In genomic region chr6:75204222-75204958, GRCh38 we compare ENCODE assay signal across 8 cellular contexts. TPM values are rescaled to one million over a fixed set of nuclear protein-coding genes. Genes with fewer than 3 reads are reported as not detected.
DNase-seq lines count a peak whose midpoint lies in the region; ATAC-seq and TF ChIP-seq lines count a peak whose summit lies in the region.

No MANE protein-coding gene starts in this region.

- peaks cover 67% of the 10 kb centered on the region for H3K27me3 Mint-ChIP-seq in activated B cell treated with CpG ODN at 0.5 μM for 24 hours

- H3K4me3 Mint-ChIP-seq in activated B cell treated with CpG ODN at 0.5 μM for 24 hours: peak overlapping the region; percentile 73

- peak; percentile 51 for DNase-seq in 8988T
- DNase-seq in GM10266 (ENCODE audit: extremely low spot score): peak; percentile 55
- DNase-seq in NCI-H2029 (lab: John Stamatoyannopoulos, UW): peak; percentile 1
- no peak for DNase-seq in activated B cell treated with CpG ODN at 0.5 μM for 24 hours
- peak; percentile 82 for DNase-seq in superior temporal gyrus (ENCODE audit: extremely low spot score)

- no peaks in the 10 kb centered on the region for H3K36me3 Mint-ChIP-seq in activated B cell treated with CpG ODN at 0.5 μM for 24 hours (ENCODE audit: low read depth)

- no peaks in the 10 kb centered on the region for H3K36me3 ChIP-seq in mesodermal cell (ENCODE audit: control insufficient read depth, insufficient read depth, low read length)

- peak overlapping the region; percentile 44 for H3K4me3 ChIP-seq in mesodermal cell (ENCODE audit: extremely low read depth, insufficient read depth, low read length, poor library complexity, severe bottlenecking)

- intact Hi-C loops in activated B cell treated with CpG ODN at 0.5 μM for 24 hours (cut with micrococcal nuclease): loop anchor here (2.0 kb wide), 1 partner anchor 796 kb away; no protein-coding TSS in a partner anchor

- H3K27ac Mint-ChIP-seq in activated B cell treated with CpG ODN at 0.5 μM for 24 hours: no peak overlapping the region

- POLR2A ChIA-PET in activated B cell treated with CpG ODN at 0.5 μM for 24 hours (lab: Charles Lee): no interaction called here

- TF ChIP-seq CTCF in GM10266 (IDR thresholded peaks at IDR 0.05; ENCODE audit: control insufficient read depth, insufficient read depth, low read depth, missing control alignments): peak; percentile 68
- no peak for TF ChIP-seq CTCF in activated B cell treated with CpG ODN at 0.5 μM for 24 hours (IDR thresholded peaks at IDR 0.05)

- no peaks in the 10 kb centered on the region for H3K9me3 ChIP-seq in mesodermal cell (ENCODE audit: control insufficient read depth, low read length)

- no peak overlapping the region for H3K27ac ChIP-seq in mesodermal cell (ENCODE audit: low read depth, low read length, severe bottlenecking)

- CTCF ChIA-PET in activated B cell treated with CpG ODN at 0.5 μM for 24 hours (lab: Charles Lee): interaction anchor here (0.8 to 10.6 kb wide), 6 partner anchors 1111 to 1491 kb away, joined by 3 to 272 read pairs (median 4); no protein-coding TSS in a partner anchor

- ATAC-seq in activated B cell treated with CpG ODN at 0.5 μM for 24 hours (ENCODE audit: low read depth) (no peak), esophagus mucosa (peak; percentile 32), HG02970 (IDR thresholded peaks at IDR 0.05; ENCODE audit: low FRiP score, unreplicated experiment) (no peak)

- H3K9me3 Mint-ChIP-seq in activated B cell treated with CpG ODN at 0.5 μM for 24 hours: no peaks in the 10 kb centered on the region

- WGBS in mesodermal cell (ENCODE audit: insufficient coverage in 2 of 2), 2 experiments: 1% methylated on average over 25 to 28 of the region's 35 CpGs

- H3K4me1 Mint-ChIP-seq in activated B cell treated with CpG ODN at 0.5 μM for 24 hours: peaks cover 60% of the 10 kb centered on the region

- H3K4me1 ChIP-seq in mesodermal cell (ENCODE audit: control insufficient read depth, insufficient read depth, low read length, poor library complexity, severe bottlenecking): no peaks in the 10 kb centered on the region

RNA-seq across cellular contexts. Expression of gene COL12A1, which starts 1.5 kb away (rescaled TPM):
- total RNA-seq in activated B cell treated with CpG ODN at 0.5 μM for 24 hours (not detected in 2 replicates), esophagus mucosa (9.4 TPM)
- polyA plus RNA-seq in mesodermal cell (2013, experiment 1 of 2): 23.2 TPM
- 15.9 TPM for polyA plus RNA-seq in mesodermal cell (2013, experiment 2 of 2)

RNA-seq across cellular contexts. Expression of gene COX7A2, which starts 39.2 kb away (rescaled TPM):
- 259 and 301 TPM in 2 replicates for total RNA-seq in activated B cell treated with CpG ODN at 0.5 μM for 24 hours
- total RNA-seq in esophagus mucosa: 499 TPM
- polyA plus RNA-seq in mesodermal cell (2013, experiment 1 of 2): 291 TPM
- polyA plus RNA-seq in mesodermal cell (2013, experiment 2 of 2): 294 TPM
